14 cellular contexts compared by ENCODE assay signal in genomic region chr10:18399158-18399557, GRCh38.
DNase-seq lines count a peak whose midpoint lies in the region; ATAC-seq and TF ChIP-seq lines count a peak whose summit lies in the region.
"Had no signal": no experiment of that assay in that cellular context is flagged by ENCODE, and none has a peak within 500 bp of the region (broad histone marks: within the 10 kb centered on the region; RNA-seq: fewer than 3 reads in every experiment).

No MANE protein-coding gene starts in this region.

- no peak overlapping the region for H3K9ac ChIP-seq in colonic mucosa (ENCODE audit: low read depth in 2 of 2, low read length in 2 of 2)
- H3K9ac ChIP-seq: BLaER1 had no signal

- no peaks in the 10 kb centered on the region for H3K27me3 ChIP-seq in colonic mucosa
- H3K27me3 ChIP-seq in adrenal gland = no peaks in the 10 kb centered on the region
- H3K27me3 ChIP-seq: BLaER1, SJSA1 had no signal

- intact Hi-C loops in colonic mucosa (cut with DNase I) = no loop called here
- intact Hi-C loops in adrenal gland (cut with DNase I) = no loop called here

- H3K27ac ChIP-seq in colonic mucosa (peak overlapping the region; percentile 80), adrenal gland (no peak overlapping the region)
- H3K27ac ChIP-seq: BLaER1, SJSA1 had no signal

- H3K9me3 ChIP-seq in colonic mucosa (no peaks in the 10 kb centered on the region), adrenal gland (replicated peaks in 1 of 3) (no peaks in the 10 kb centered on the region)
- H3K9me3 ChIP-seq: BLaER1, SJSA1 had no signal

- no peaks in the 10 kb centered on the region for H3K4me1 ChIP-seq in colonic mucosa
- H3K4me1 ChIP-seq in adrenal gland (replicated peaks in 1 of 2) = peaks cover 8 to 16% of the 10 kb centered on the region in 2 donors
- H3K4me1 ChIP-seq: BLaER1, SJSA1 had no signal

- H3K36me3 ChIP-seq in colonic mucosa (no peaks in the 10 kb centered on the region), adrenal gland (replicated peaks in 1 of 2) (no peaks in the 10 kb centered on the region)
- H3K36me3 ChIP-seq: BLaER1, SJSA1 had no signal

- no peak for TF ChIP-seq CTCF in colonic mucosa (IDR thresholded peaks at IDR 0.05)
- no peak for TF ChIP-seq CTCF in adrenal gland (IDR thresholded peaks at IDR 0.05)

- WGBS in adrenal gland, 4 donors = 91 to 97% (median 96%) methylated on average over 3 of the region's 3 CpGs

- ATAC-seq in GM19023 (IDR thresholded peaks at IDR 0.05; ENCODE audit: unreplicated experiment) (peak; percentile 55), GM21786 (IDR thresholded peaks at IDR 0.05; ENCODE audit: unreplicated experiment) (peak; percentile 55), HG03097 (IDR thresholded peaks at IDR 0.05; ENCODE audit: low FRiP score, unreplicated experiment) (peak; percentile 66), GM21515 (IDR thresholded peaks at IDR 0.05; ENCODE audit: unreplicated experiment) (no peak)

- no peak for TF ChIP-seq POLR2A in adrenal gland (IDR thresholded peaks at IDR 0.05)

- H3K4me3 ChIP-seq in colonic mucosa (no peak overlapping the region), adrenal gland (no peak overlapping the region)
- H3K4me3 ChIP-seq: BLaER1, SJSA1 had no signal

- DNase-seq in colonic mucosa = no peak
- DNase-seq in adrenal gland = no peak
- DNase-seq in activated T-cell treated with anti-CD3 and anti-CD28 coated beads, Interleukin-2, amount 50 U/mL, for 1 hour = no peak
- DNase-seq in NCI-H187 (lab: John Stamatoyannopoulos, UW) = no peak
- DNase-seq: activated naive CD4-positive, alpha-beta T cell treated with anti-CD3 and anti-CD28 coated beads, Interleukin-2, amount 10 ng/mL, durations not matched to agents 7 days and 5 days; DMS79 treated with DMSO at 0.1 percent for 48 hours; H7; NCI-H2171 had no signal
